ENCODE assay signal across 9 cellular contexts in the genomic region with DNA sequence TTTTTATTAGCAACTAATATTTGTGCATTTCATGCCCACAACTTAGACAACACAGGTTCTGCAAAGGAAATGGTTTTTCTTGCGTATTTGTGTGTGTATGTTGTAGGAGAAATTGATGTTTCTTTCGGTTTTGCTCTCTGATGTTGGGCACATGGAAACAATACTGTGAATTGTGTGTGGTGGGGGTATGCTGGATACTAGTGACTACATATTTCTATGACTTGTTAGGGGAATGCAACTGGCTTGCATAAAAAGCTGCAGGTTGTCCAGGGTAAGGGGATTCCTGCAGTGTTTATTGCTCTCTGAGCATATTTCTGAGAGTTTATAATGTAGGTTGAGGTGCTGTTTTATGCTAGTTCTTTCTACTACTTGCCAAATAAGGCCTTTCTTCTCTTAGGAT. TPM values are rescaled to one million over a fixed set of nuclear protein-coding genes. Genes with fewer than 3 reads are reported as not detected.
DNase-seq lines count a peak whose midpoint lies in the region; ATAC-seq and TF ChIP-seq lines count a peak whose summit lies in the region.
"Had no signal": no experiment of that assay in that cellular context is flagged by ENCODE, and none has a peak within 500 bp of the region (broad histone marks: within the 10 kb centered on the region; RNA-seq: fewer than 3 reads in every experiment).

No MANE protein-coding gene starts in this region.

- no peaks in the 10 kb centered on the region for H3K9me3 Mint-ChIP-seq in central memory CD8-positive, alpha-beta T cell

- no peak overlapping the region for H2AFZ ChIP-seq in neuron (ENCODE audit: low read depth, low read length)

- H3K36me3 ChIP-seq in HUES6 (ENCODE audit: control insufficient read depth, insufficient read depth, low read length), result peaks cover 34% of the 10 kb centered on the region
- H3K36me3 ChIP-seq in neuron (ENCODE audit: insufficient read depth, low read length), result peaks cover 17% of the 10 kb centered on the region
- no peaks in the 10 kb centered on the region for H3K36me3 ChIP-seq in BE2C

- H3K9me3 ChIP-seq in HUES6 (ENCODE audit: control insufficient read depth, insufficient read depth, low read depth, low read length) (peaks cover 8% of the 10 kb centered on the region; the same call in 1 of the 2 replicates), neuron (ENCODE audit: low read length) (no peaks in the 10 kb centered on the region), BE2C (no peaks in the 10 kb centered on the region)

- no peak overlapping the region for H3K27ac ChIP-seq in HUES6 (ENCODE audit: low read depth, low read length)
- H3K27ac ChIP-seq in RWPE1, result no peak overlapping the region

- peaks cover 49% of the 10 kb centered on the region for H3K4me1 Mint-ChIP-seq in central memory CD8-positive, alpha-beta T cell

- CTCF ChIA-PET in RWPE1 (lab: Yijun Ruan, JAX), result no interaction called here

- peaks cover 27% of the 10 kb centered on the region for H3K4me1 ChIP-seq in HUES6 (ENCODE audit: control insufficient read depth, insufficient read depth, low read length)
- H3K4me1 ChIP-seq in neuron (ENCODE audit: insufficient read depth, low read length), result peaks cover 11% of the 10 kb centered on the region
- H3K4me1 ChIP-seq in BE2C, result no peaks in the 10 kb centered on the region

- H3K4me3 ChIP-seq in HUES6 (ENCODE audit: low read depth, low read length), result peak overlapping the region; percentile 89
- H3K4me3 ChIP-seq in neuron (ENCODE audit: low read length), result peak overlapping the region; percentile 74
- no peak overlapping the region for H3K4me3 ChIP-seq in BE2C (ENCODE audit: low read depth, low read length)

- peak overlapping the region; percentile 98 for H3K9ac ChIP-seq in HUES6 (ENCODE audit: low read length)

- no peaks in the 10 kb centered on the region for H3K27me3 Mint-ChIP-seq in central memory CD8-positive, alpha-beta T cell

- peak overlapping the region; percentile 93 for H3K27ac Mint-ChIP-seq in central memory CD8-positive, alpha-beta T cell (ENCODE audit: low read depth)

- TF ChIP-seq CTCF in RWPE1 (conservative IDR thresholded peaks at IDR 0.05; ENCODE audit: low read depth), result no peak
- no peak for TF ChIP-seq CTCF in BE2C (IDR thresholded peaks at IDR 0.05; ENCODE audit: low read depth, low read length)

- ATAC-seq in GM18502 (IDR thresholded peaks at IDR 0.05; ENCODE audit: poor library complexity, unreplicated experiment), result peak; percentile 30
- no peak for ATAC-seq in central memory CD8-positive, alpha-beta T cell (replicated peaks; ENCODE audit: extremely low read depth, poor library complexity, severe bottlenecking)
- ATAC-seq in HG03139 (IDR thresholded peaks at IDR 0.05; ENCODE audit: unreplicated experiment), result no peak

- POLR2A ChIA-PET in RWPE1 (lab: Yijun Ruan, JAX; ENCODE audit: low non-redundant PET), result no interaction called here

- peaks cover 17% of the 10 kb centered on the region for H3K36me3 Mint-ChIP-seq in central memory CD8-positive, alpha-beta T cell (ENCODE audit: insufficient read depth)

- peak overlapping the region; percentile 86 for H3K4me3 Mint-ChIP-seq in central memory CD8-positive, alpha-beta T cell

- DNase-seq in central memory CD8-positive, alpha-beta T cell (ENCODE audit: low spot score in 2 of 2), result no peak
- DNase-seq in DMS79 treated with DMSO at 0.1 percent for 48 hours (lab: John Stamatoyannopoulos, UW) (no peak), RWPE1 (ENCODE audit: low spot score) (no peak), BE2C (no peak)
- DNase-seq: hypothalamus had no signal

- H3K27me3 ChIP-seq in HUES6 (ENCODE audit: control insufficient read depth, insufficient read depth, low read length), result peaks cover 6% of the 10 kb centered on the region; the same call in 1 of the 2 replicates
- H3K27me3 ChIP-seq in neuron (ENCODE audit: insufficient read depth, low read length), result no peaks in the 10 kb centered on the region
- no peaks in the 10 kb centered on the region for H3K27me3 ChIP-seq in BE2C

RNA-seq across cellular contexts. Expression of gene DLG3, which starts 11.6 kb away (rescaled TPM):
- polyA plus RNA-seq in BE2C (2012; ENCODE audit: insufficient read depth, insufficient read length, low read depth), result 0.96 TPM

RNA-seq across cellular contexts. Expression of gene GDPD2, which starts 33.1 kb away (rescaled TPM):
- not detected for polyA plus RNA-seq in BE2C (2012; ENCODE audit: insufficient read depth, insufficient read length, low read depth)
